23 cellular contexts compared by ENCODE assay signal in genomic region chr5:53766683-53767082, GRCh38.
DNase-seq lines count a peak whose midpoint lies in the region; ATAC-seq, FAIRE-seq and TF ChIP-seq lines count a peak whose summit lies in the region.
"Had no signal": no experiment of that assay in that cellular context is flagged by ENCODE, and none has a peak within 500 bp of the region (broad histone marks: within the 10 kb centered on the region; RNA-seq: fewer than 3 reads in every experiment).

No MANE protein-coding gene starts in this region.

- no peak overlapping the region for H3K27ac ChIP-seq in HepG2 (ENCODE audit: extremely low read length, insufficient read depth, low read length)
- H3K27ac ChIP-seq in right lobe of liver = no peak overlapping the region
- H3K27ac ChIP-seq in osteoblast (ENCODE audit: low read depth, low read length) = no peak overlapping the region
- H3K27ac ChIP-seq in adrenal gland = no peak overlapping the region
- H3K27ac ChIP-seq: BLaER1 had no signal

- no peaks in the 10 kb centered on the region for H3K9me3 Mint-ChIP-seq in activated naive CD4-positive, alpha-beta T cell treated with anti-CD3 and anti-CD28 coated beads, Interleukin-2, amount 10 ng/mL, durations not matched to agents 7 days and 5 days
- H3K9me3 Mint-ChIP-seq: HFFc6 had no signal

- ATAC-seq in HepG2 (peak; percentile 82), right lobe of liver (no peak), mucosa of descending colon (peak; percentile 68)
- ATAC-seq: HCT116, K562 had no signal

- no peaks in the 10 kb centered on the region for H3K36me3 ChIP-seq in HepG2 (replicated peaks in 1 of 2; ENCODE audit: control insufficient read depth in 1 of 2, insufficient read depth in 2 of 2, low read length in 2 of 2)
- H3K36me3 ChIP-seq in right lobe of liver = no peaks in the 10 kb centered on the region
- H3K36me3 ChIP-seq in mucosa of descending colon (ENCODE audit: low read depth) = no peaks in the 10 kb centered on the region
- H3K36me3 ChIP-seq in osteoblast (ENCODE audit: insufficient read depth, low read length) = no peaks in the 10 kb centered on the region
- no peaks in the 10 kb centered on the region for H3K36me3 ChIP-seq in adrenal gland (replicated peaks in 1 of 2)
- H3K36me3 ChIP-seq: BLaER1 had no signal

- H3K4me1 ChIP-seq in HepG2 (ENCODE audit: insufficient read depth, low read length) = peaks cover 10% of the 10 kb centered on the region
- H3K4me1 ChIP-seq in right lobe of liver = no peaks in the 10 kb centered on the region
- H3K4me1 ChIP-seq in mucosa of descending colon (ENCODE audit: low read depth) = no peaks in the 10 kb centered on the region
- no peaks in the 10 kb centered on the region for H3K4me1 ChIP-seq in osteoblast (ENCODE audit: insufficient read depth, low read length)
- H3K4me1 ChIP-seq in adrenal gland (replicated peaks in 1 of 2) = no peaks in the 10 kb centered on the region
- H3K4me1 ChIP-seq: BLaER1 had no signal

- no peak overlapping the region for H3K9ac ChIP-seq in HepG2 (ENCODE audit: insufficient read depth, low read depth, low read length)
- H3K9ac ChIP-seq: BLaER1 had no signal

- H4K20me1 ChIP-seq in HepG2 (ENCODE audit: insufficient read depth, low read length) (no peaks in the 10 kb centered on the region), osteoblast (ENCODE audit: insufficient read depth, low read length) (no peaks in the 10 kb centered on the region)
- H4K20me1 ChIP-seq: BLaER1 had no signal

- H3K27ac Mint-ChIP-seq in activated naive CD4-positive, alpha-beta T cell treated with anti-CD3 and anti-CD28 coated beads, Interleukin-2, amount 10 ng/mL, durations not matched to agents 7 days and 5 days = no peak overlapping the region
- H3K27ac Mint-ChIP-seq: CD14-positive monocyte; CD4-positive, alpha-beta memory T cell; HFFc6 had no signal

- BruUV-seq in HepG2 (replicated peaks; lab: Mats Ljungman, UMichigan) = no TSS peak

- H3K4me2 ChIP-seq in HepG2 (ENCODE audit: low read depth, low read length) (no peak overlapping the region), osteoblast (ENCODE audit: insufficient read depth, low read length) (no peak overlapping the region)
- H3K4me2 ChIP-seq: BLaER1 had no signal

- no peak overlapping the region for H3K4me3 Mint-ChIP-seq in activated naive CD4-positive, alpha-beta T cell treated with anti-CD3 and anti-CD28 coated beads, Interleukin-2, amount 10 ng/mL, durations not matched to agents 7 days and 5 days
- H3K4me3 Mint-ChIP-seq: CD14-positive monocyte; CD4-positive, alpha-beta memory T cell; HFFc6 had no signal

- H3K36me3 Mint-ChIP-seq in activated naive CD4-positive, alpha-beta T cell treated with anti-CD3 and anti-CD28 coated beads, Interleukin-2, amount 10 ng/mL, durations not matched to agents 7 days and 5 days = no peaks in the 10 kb centered on the region
- H3K36me3 Mint-ChIP-seq: CD14-positive monocyte; CD4-positive, alpha-beta memory T cell had no signal

- CTCF ChIA-PET in HepG2 (lab: Yijun Ruan, JAX; ENCODE audit: low intra/inter-chr PET ratio, low total read pairs) = no interaction called here
- CTCF ChIA-PET in activated naive CD4-positive, alpha-beta T cell treated with anti-CD3 and anti-CD28 coated beads, Interleukin-2, amount 10 ng/mL, durations not matched to agents 7 days and 5 days (lab: Charles Lee) = no interaction called here

- intact Hi-C loops in HepG2 (cut with micrococcal nuclease; ENCODE audit: unreplicated experiment) (no loop called here), right lobe of liver (cut with DNase I) (no loop called here), mucosa of descending colon (cut with DNase I, micrococcal nuclease) (no loop called here), adrenal gland (cut with DNase I) (no loop called here)

- H3K4me1 Mint-ChIP-seq in activated naive CD4-positive, alpha-beta T cell treated with anti-CD3 and anti-CD28 coated beads, Interleukin-2, amount 10 ng/mL, durations not matched to agents 7 days and 5 days = no peaks in the 10 kb centered on the region
- H3K4me1 Mint-ChIP-seq: CD14-positive monocyte; CD4-positive, alpha-beta memory T cell had no signal

- H2AFZ ChIP-seq in HepG2 (ENCODE audit: low read length) (no peak overlapping the region), osteoblast (ENCODE audit: low read length) (no peak overlapping the region)

- POLR2A ChIA-PET in HepG2 (lab: Yijun Ruan, JAX) = no interaction called here

- TF ChIP-seq RAD21 in HepG2 (CRISPR knock-in tag; IDR thresholded peaks at IDR 0.05) = no peak

- no peak overlapping the region for H3K4me3 ChIP-seq in HepG2 (replicated peaks in 1 of 3; ENCODE audit: insufficient read depth in 1 of 3, low read depth in 2 of 3, low read length in 3 of 3)
- no peak overlapping the region for H3K4me3 ChIP-seq in right lobe of liver
- H3K4me3 ChIP-seq in epithelial cell of proximal tubule (ENCODE audit: low read depth, low read length) = no peak overlapping the region
- H3K4me3 ChIP-seq in mucosa of descending colon = no peak overlapping the region
- H3K4me3 ChIP-seq in osteoblast (ENCODE audit: insufficient read depth, low read length) = no peak overlapping the region
- H3K4me3 ChIP-seq in adrenal gland = no peak overlapping the region
- H3K4me3 ChIP-seq: BLaER1, K562 had no signal

- H3K9me3 ChIP-seq in HepG2 (ENCODE audit: low read length) = no peaks in the 10 kb centered on the region
- H3K9me3 ChIP-seq in right lobe of liver = no peaks in the 10 kb centered on the region
- H3K9me3 ChIP-seq in mucosa of descending colon = no peaks in the 10 kb centered on the region
- no peaks in the 10 kb centered on the region for H3K9me3 ChIP-seq in osteoblast (ENCODE audit: low read depth, low read length)
- no peaks in the 10 kb centered on the region for H3K9me3 ChIP-seq in adrenal gland (replicated peaks in 1 of 3)

- no peak for TF ChIP-seq CTCF in HepG2 (CRISPR knock-in tag; IDR thresholded peaks at IDR 0.05)
- no peak for TF ChIP-seq CTCF in right lobe of liver (IDR thresholded peaks at IDR 0.05)
- no peak for TF ChIP-seq CTCF in epithelial cell of proximal tubule (conservative IDR thresholded peaks at IDR 0.05; ENCODE audit: low read depth, low read length)
- TF ChIP-seq CTCF in mucosa of descending colon (IDR thresholded peaks at IDR 0.05) = no peak
- no peak for TF ChIP-seq CTCF in osteoblast (IDR thresholded peaks at IDR 0.05; ENCODE audit: extremely low read depth, low read depth, low read length)
- no peak for TF ChIP-seq CTCF in adrenal gland (IDR thresholded peaks at IDR 0.05)

- in situ Hi-C loops in HepG2 (cut with HindIII; ENCODE audit: extremely low pct_ligation_motif_present, low pct_unique_long_range_greater_than_20kb) = no loop called here

- WGBS in HepG2 (ENCODE audit: low lambda C conversion rate) = 4% methylated on average over 2 of the region's 2 CpGs
- 17% methylated on average over 2 of the region's 2 CpGs for WGBS in right lobe of liver (ENCODE audit: insufficient coverage, low coverage, low lambda C conversion rate, missing lambda C conversion rate)
- 56 to 74% (median 62%) methylated on average over 2 of the region's 2 CpGs for WGBS in adrenal gland, 4 donors

- FAIRE-seq in HepG2 (lab: Jason Lieb, UNC) = peak; percentile 8
- FAIRE-seq: GM12892, GM18507, K562 had no signal

- TF ChIP-seq EP300 in HepG2 (IDR thresholded peaks at IDR 0.05; ENCODE audit: low read depth in 2 of 2, low read length in 2 of 2) = no peak
- no peak for TF ChIP-seq EP300 in HepG2 (CRISPR knock-in tag; IDR thresholded peaks at IDR 0.05; ENCODE audit: borderline replicate concordance)

- no peaks in the 10 kb centered on the region for H3K27me3 ChIP-seq in HepG2 (ENCODE audit: control insufficient read depth in 1 of 2, insufficient read depth in 2 of 2, low read length in 2 of 2)
- H3K27me3 ChIP-seq in right lobe of liver = no peaks in the 10 kb centered on the region
- no peaks in the 10 kb centered on the region for H3K27me3 ChIP-seq in osteoblast (ENCODE audit: insufficient read depth, low read length)
- no peaks in the 10 kb centered on the region for H3K27me3 ChIP-seq in adrenal gland
- H3K27me3 ChIP-seq: BLaER1 had no signal

- H3K79me2 ChIP-seq in HepG2 (ENCODE audit: insufficient read depth, low read length) (no peaks in the 10 kb centered on the region), osteoblast (ENCODE audit: insufficient read depth, low read length) (no peaks in the 10 kb centered on the region)

- TF ChIP-seq POLR2A in HepG2 (IDR thresholded peaks at IDR 0.05; ENCODE audit: insufficient read depth in 1 of 2, low read depth in 2 of 2, low read length in 2 of 2) (no peak), right lobe of liver (IDR thresholded peaks at IDR 0.05) (no peak), adrenal gland (IDR thresholded peaks at IDR 0.05) (no peak)

- no peaks in the 10 kb centered on the region for H3K27me3 Mint-ChIP-seq in activated naive CD4-positive, alpha-beta T cell treated with anti-CD3 and anti-CD28 coated beads, Interleukin-2, amount 10 ng/mL, durations not matched to agents 7 days and 5 days

- peak; percentile 6 for DNase-seq in HepG2 (ENCODE audit: low spot score)
- DNase-seq in right lobe of liver = no peak
- DNase-seq in epithelial cell of proximal tubule (ENCODE audit: low read depth) = peak; percentile 26
- peak in 1 of 3 donors; percentile 25 for DNase-seq in mucosa of descending colon
- no peak for DNase-seq in osteoblast (ENCODE audit: insufficient read length, low spot score, missing footprints)
- DNase-seq in adrenal gland = no peak
- DNase-seq in central memory CD4-positive, alpha-beta T cell = no peak
- DNase-seq in activated naive CD4-positive, alpha-beta T cell treated with anti-CD3 and anti-CD28 coated beads, Interleukin-2, amount 10 ng/mL, durations not matched to agents 7 days and 5 days = no peak
- DNase-seq: 8988T; Calu3; CD4-positive, alpha-beta memory T cell; DMS79; GDM1; GOT3; H7; HFFc6; IMR-90 had no signal

TF ChIP-seq in HepG2, 621 proteins besides CTCF, POLR2A, EP300 and RAD21 (continues in another document):
- TF ChIP-seq ZMYM4 (CRISPR knock-in tag; IDR thresholded peaks at IDR 0.05) = peak; percentile 58
- TF ChIP-seq ZNF557 (CRISPR knock-in tag; IDR thresholded peaks at IDR 0.05) = no peak
- no peak for TF ChIP-seq ZNF501 (CRISPR knock-in tag; IDR thresholded peaks at IDR 0.05)
- TF ChIP-seq POGZ (CRISPR knock-in tag; IDR thresholded peaks at IDR 0.05) = 0 out of 2 replicates have a peak, but pooled peaks have one; percentile 19
- 0 out of 2 replicates have a peak, but pooled peaks have one; percentile 30 for TF ChIP-seq HNF4G (IDR thresholded peaks at IDR 0.05; ENCODE audit: borderline replicate concordance, low read depth, low read length)
- no peak for TF ChIP-seq HNF4G (CRISPR knock-in tag; IDR thresholded peaks at IDR 0.05; ENCODE audit: borderline replicate concordance, low read depth)
- peak; percentile 94 for TF ChIP-seq ZNF12 (CRISPR knock-in tag; IDR thresholded peaks at IDR 0.05)
- peak; percentile 76 for TF ChIP-seq HNF4A (CRISPR knock-in tag; IDR thresholded peaks at IDR 0.05)

Comparison
In these comparisons a context has a peak if more than half of its experiments do, and no peak if none do; other contexts are left out.
1. ATAC-seq: peak in HepG2 (single experiment) and mucosa of descending colon (single experiment); none in right lobe of liver (0 of 4).
2. DNase-seq: peak in HepG2 (single experiment) and epithelial cell of proximal tubule (single experiment); none in right lobe of liver (0 of 3), osteoblast (single experiment), adrenal gland (0 of 7), central memory CD4-positive, alpha-beta T cell (single experiment) and activated naive CD4-positive, alpha-beta T cell treated with anti-CD3 and anti-CD28 coated beads, Interleukin-2, amount 10 ng/mL, durations not matched to agents 7 days and 5 days (single experiment).